ENCODE assay signal across 25 cellular contexts in the genomic region with DNA sequence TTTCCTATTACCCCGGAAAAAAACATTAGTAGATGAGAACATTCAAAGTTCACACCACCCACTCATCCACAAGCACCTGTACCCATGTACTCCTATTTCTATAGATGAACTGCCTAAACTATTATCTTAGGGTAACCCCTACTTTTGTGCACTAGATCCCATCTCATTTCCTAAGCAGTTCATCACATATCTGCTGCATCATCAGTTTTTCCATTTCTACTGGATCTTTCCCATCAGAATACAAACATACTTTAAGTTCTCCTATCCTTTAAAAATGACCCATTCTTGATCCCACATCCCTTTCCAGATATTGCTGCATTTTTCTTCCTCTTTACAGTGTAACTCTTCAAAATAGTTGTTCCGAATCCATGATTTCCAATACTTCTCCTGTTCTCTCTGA.
DNase-seq lines count a peak whose midpoint lies in the region; ATAC-seq, FAIRE-seq and TF ChIP-seq lines count a peak whose summit lies in the region.
"Had no signal": no experiment of that assay in that cellular context is flagged by ENCODE, and none has a peak within 500 bp of the region (broad histone marks: within the 10 kb centered on the region; RNA-seq: fewer than 3 reads in every experiment).

No MANE protein-coding gene starts in this region.

- H3K9ac ChIP-seq in HepG2 (ENCODE audit: insufficient read depth, low read depth, low read length), result no peak overlapping the region
- no peak overlapping the region for H3K9ac ChIP-seq in K562 (ENCODE audit: insufficient read depth in 1 of 2, low read depth in 2 of 2, low read length in 2 of 2)
- H3K9ac ChIP-seq: BLaER1 had no signal

- FAIRE-seq in HepG2 (lab: Jason Lieb, UNC) (no peak), K562 (lab: Jason Lieb, UNC) (no peak)
- FAIRE-seq: GM12878, GM12892, GM18507 had no signal

- ATAC-seq in HepG2, result no peak
- no peak for ATAC-seq in right lobe of liver
- no peak for ATAC-seq in K562
- ATAC-seq: GM12878 had no signal

- H3K27ac ChIP-seq in HepG2 (ENCODE audit: extremely low read length, insufficient read depth, low read length) (no peak overlapping the region), right lobe of liver (no peak overlapping the region), K562 (ENCODE audit: extremely low read depth, low read depth, low read length) (no peak overlapping the region), osteoblast (ENCODE audit: low read depth, low read length) (no peak overlapping the region)
- H3K27ac ChIP-seq: 22Rv1, BLaER1 had no signal

- H3K4me1 ChIP-seq in HepG2 (ENCODE audit: insufficient read depth, low read length), result peaks cover 11% of the 10 kb centered on the region
- H3K4me1 ChIP-seq in right lobe of liver, result peaks cover 0 to 15% (median 7%) of the 10 kb centered on the region in 4 donors
- H3K4me1 ChIP-seq in K562 (replicated peaks in 1 of 2; ENCODE audit: control insufficient read depth in 2 of 2, insufficient read depth in 2 of 2, low read length in 2 of 2), result no peaks in the 10 kb centered on the region
- no peaks in the 10 kb centered on the region for H3K4me1 ChIP-seq in osteoblast (ENCODE audit: insufficient read depth, low read length)
- H3K4me1 ChIP-seq: BE2C had no signal

- no peaks in the 10 kb centered on the region for H3K36me3 ChIP-seq in HepG2 (replicated peaks in 1 of 2; ENCODE audit: control insufficient read depth in 1 of 2, insufficient read depth in 2 of 2, low read length in 2 of 2)
- no peaks in the 10 kb centered on the region for H3K36me3 ChIP-seq in right lobe of liver
- H3K36me3 ChIP-seq in K562 (ENCODE audit: control insufficient read depth, insufficient read depth, low read length), result no peaks in the 10 kb centered on the region
- H3K36me3 ChIP-seq in osteoblast (ENCODE audit: insufficient read depth, low read length), result no peaks in the 10 kb centered on the region
- H3K36me3 ChIP-seq: BE2C, BLaER1 had no signal

- TF ChIP-seq CTCF in HepG2 (CRISPR knock-in tag; IDR thresholded peaks at IDR 0.05), result no peak
- TF ChIP-seq CTCF in right lobe of liver (IDR thresholded peaks at IDR 0.05), result no peak
- no peak for TF ChIP-seq CTCF in K562 (IDR thresholded peaks at IDR 0.05 in 2 of 3, conservative IDR thresholded peaks at IDR 0.05 in 1 of 3; ENCODE audit: insufficient read depth in 2 of 3, low read depth in 1 of 3, low read length in 3 of 3)
- no peak for TF ChIP-seq CTCF in osteoblast (IDR thresholded peaks at IDR 0.05; ENCODE audit: extremely low read depth, low read depth, low read length)

- H3K9me3 ChIP-seq in HepG2 (ENCODE audit: low read length) (no peaks in the 10 kb centered on the region), right lobe of liver (no peaks in the 10 kb centered on the region), K562 (replicated peaks; ENCODE audit: control insufficient read depth, insufficient read depth, low read depth, low read length) (no peaks in the 10 kb centered on the region), osteoblast (ENCODE audit: low read depth, low read length) (no peaks in the 10 kb centered on the region)
- H3K9me3 ChIP-seq: BE2C, BLaER1 had no signal

- DNase-seq in HepG2 (ENCODE audit: low spot score) (no peak), right lobe of liver (no peak), K562 (ENCODE audit: extremely low read depth in 1 of 4, low spot score in 3 of 4) (no peak), osteoblast (ENCODE audit: insufficient read length, low spot score, missing footprints) (peak; percentile 42), NCI-H510A (lab: John Stamatoyannopoulos, UW) (no peak), NCI-H1048 (lab: John Stamatoyannopoulos, UW) (no peak)
- DNase-seq: ACHN; BE2C; C1 segment of cervical spinal cord; CD4-positive, alpha-beta memory T cell; CD4-positive, CD25-positive, alpha-beta regulatory T cell; CD8-positive, alpha-beta memory T cell; COR-L47; DMS 273 treated with DMSO at 0.1 percent for 48 hours; DMS153; DMS53; DMS79; DND-41; EL; GDM1 had no signal

- in situ Hi-C loops in HepG2 (cut with HindIII; ENCODE audit: extremely low pct_ligation_motif_present, low pct_unique_long_range_greater_than_20kb), result loop anchor here (10.0 kb wide), 1 partner anchor 197 kb away; no protein-coding TSS in a partner anchor
- in situ Hi-C loops in K562 (cut with MboI), result no loop called here

- BruUV-seq in HepG2 (replicated peaks; lab: Mats Ljungman, UMichigan) (no TSS peak), K562 (replicated peaks; lab: Mats Ljungman, UMichigan) (no TSS peak)

- POLR2A ChIA-PET in HepG2 (lab: Yijun Ruan, JAX) (no interaction called here), K562 (lab: Yijun Ruan, JAX) (no interaction called here)

- intact Hi-C loops in HepG2 (cut with micrococcal nuclease; ENCODE audit: unreplicated experiment) (loop anchor here (2.0 kb wide), 2 partner anchors 47 to 1913 kb away; no protein-coding TSS in a partner anchor), right lobe of liver (cut with DNase I) (no loop called here), K562 (cut with micrococcal nuclease) (loop anchor here (10.0 kb wide), 2 partner anchors 197 to 1917 kb away; no protein-coding TSS in a partner anchor)

- 50% methylated on average over 2 of the region's 2 CpGs for WGBS in HepG2 (ENCODE audit: low lambda C conversion rate)
- WGBS in right lobe of liver (ENCODE audit: insufficient coverage, low coverage, low lambda C conversion rate, missing lambda C conversion rate), result 64% methylated on average over 2 of the region's 2 CpGs
- WGBS in K562 (ENCODE audit: insufficient coverage, low coverage, missing lambda C conversion rate), result 0% methylated on average over 2 of the region's 2 CpGs

- TF ChIP-seq RAD21 in HepG2 (CRISPR knock-in tag; IDR thresholded peaks at IDR 0.05) (no peak), K562 (CRISPR knock-in tag; conservative IDR thresholded peaks at IDR 0.05 in 1 of 2, IDR thresholded peaks at IDR 0.05 in 1 of 2) (no peak)

- no peak overlapping the region for H3K4me2 ChIP-seq in HepG2 (ENCODE audit: low read depth, low read length)
- no peak overlapping the region for H3K4me2 ChIP-seq in K562 (ENCODE audit: insufficient read depth, low read length)
- no peak overlapping the region for H3K4me2 ChIP-seq in osteoblast (ENCODE audit: insufficient read depth, low read length)
- H3K4me2 ChIP-seq: BLaER1 had no signal

- no peak for TF ChIP-seq POLR2A in HepG2 (IDR thresholded peaks at IDR 0.05; ENCODE audit: insufficient read depth in 1 of 2, low read depth in 2 of 2, low read length in 2 of 2)
- no peak for TF ChIP-seq POLR2A in right lobe of liver (IDR thresholded peaks at IDR 0.05)
- no peak for TF ChIP-seq POLR2A in K562 (conservative IDR thresholded peaks at IDR 0.05)

- H3K79me2 ChIP-seq in HepG2 (ENCODE audit: insufficient read depth, low read length) (no peaks in the 10 kb centered on the region), K562 (ENCODE audit: control insufficient read depth, insufficient read depth, low read length) (no peaks in the 10 kb centered on the region), osteoblast (ENCODE audit: insufficient read depth, low read length) (no peaks in the 10 kb centered on the region)

- TF ChIP-seq EP300 in HepG2 (IDR thresholded peaks at IDR 0.05; ENCODE audit: low read depth in 2 of 2, low read length in 2 of 2), result no peak
- no peak for TF ChIP-seq EP300 in HepG2 (CRISPR knock-in tag; IDR thresholded peaks at IDR 0.05; ENCODE audit: borderline replicate concordance)
- TF ChIP-seq EP300 in K562 (IDR thresholded peaks at IDR 0.05; ENCODE audit: low read length), result no peak

- H3K4me3 ChIP-seq in HepG2 (replicated peaks in 1 of 3; ENCODE audit: insufficient read depth in 1 of 3, low read depth in 2 of 3, low read length in 3 of 3), result no peak overlapping the region
- no peak overlapping the region for H3K4me3 ChIP-seq in right lobe of liver
- no peak overlapping the region for H3K4me3 ChIP-seq in K562
- no peak overlapping the region for H3K4me3 ChIP-seq in osteoblast (ENCODE audit: insufficient read depth, low read length)
- H3K4me3 ChIP-seq: BLaER1, GM12878 had no signal

- CTCF ChIA-PET in HepG2 (lab: Yijun Ruan, JAX; ENCODE audit: low intra/inter-chr PET ratio, low total read pairs), result no interaction called here
- CTCF ChIA-PET in K562 (lab: Yijun Ruan, JAX; ENCODE audit: low intra/inter-chr PET ratio), result no interaction called here

- H2AFZ ChIP-seq in HepG2 (ENCODE audit: low read length), result no peak overlapping the region
- no peak overlapping the region for H2AFZ ChIP-seq in K562 (ENCODE audit: low read depth, low read length)
- H2AFZ ChIP-seq in osteoblast (ENCODE audit: low read length), result no peak overlapping the region

- H3K27me3 ChIP-seq in HepG2 (ENCODE audit: control insufficient read depth in 1 of 2, insufficient read depth in 2 of 2, low read length in 2 of 2) (no peaks in the 10 kb centered on the region), right lobe of liver (no peaks in the 10 kb centered on the region), K562 (ENCODE audit: control insufficient read depth in 2 of 2, insufficient read depth in 2 of 2, low read length in 2 of 2) (no peaks in the 10 kb centered on the region), osteoblast (ENCODE audit: insufficient read depth, low read length) (peaks cover 7% of the 10 kb centered on the region)
- H3K27me3 ChIP-seq: BE2C, BLaER1 had no signal

- no peaks in the 10 kb centered on the region for H3K9me1 ChIP-seq in K562 (ENCODE audit: control insufficient read depth, insufficient read depth, low read length)

- H4K20me1 ChIP-seq in HepG2 (ENCODE audit: insufficient read depth, low read length) (no peaks in the 10 kb centered on the region), K562 (replicated peaks; ENCODE audit: control insufficient read depth, insufficient read depth, low read length) (no peaks in the 10 kb centered on the region), osteoblast (ENCODE audit: insufficient read depth, low read length) (no peaks in the 10 kb centered on the region)
- H4K20me1 ChIP-seq: BLaER1 had no signal

TF ChIP-seq in K562, 482 proteins besides CTCF, POLR2A, EP300 and RAD21:
- TF ChIP-seq ZNF316 (IDR thresholded peaks at IDR 0.05) (peak; percentile 84), MAFF (IDR thresholded peaks at IDR 0.05; ENCODE audit: low read length) (peak; percentile 71), MAFK (IDR thresholded peaks at IDR 0.05; ENCODE audit: low read length) (peak; percentile 67), MAFG (tag; conservative IDR thresholded peaks at IDR 0.05) (peak; percentile 79), C11orf30 (IDR thresholded peaks at IDR 0.05; ENCODE audit: low read depth) (peak; percentile 77), THRAP3 (IDR thresholded peaks at IDR 0.05; ENCODE audit: borderline replicate concordance) (no peak), ZKSCAN8 (CRISPR knock-in tag; IDR thresholded peaks at IDR 0.05) (no peak)
TF ChIP-seq in K562: peak in this region for 5.

Comparison
In these comparisons a context has a peak if more than half of its experiments do, and no peak if none do; other contexts are left out.
1. intact Hi-C loops: an anchor here in HepG2 (2.0 kb wide) and K562 (10.0 kb wide); none called in right lobe of liver.